In genomic region chr17:42673885-42674754, GRCh38 we compare ENCODE assay signal across 8 cellular contexts. TPM values are rescaled to one million over a fixed set of nuclear protein-coding genes. Genes with fewer than 3 reads are reported as not detected.
DNase-seq lines count a peak whose midpoint lies in the region; ATAC-seq and TF ChIP-seq lines count a peak whose summit lies in the region.

No MANE protein-coding gene starts in this region.

- H3K27me3 ChIP-seq in OCI-LY3 (ENCODE audit: low read depth, low read length) = peaks cover 12% of the 10 kb centered on the region
- H3K27me3 ChIP-seq in duodenal mucosa (ENCODE audit: control insufficient read depth in 1 of 2, insufficient read depth in 2 of 2, low read length in 2 of 2) = no peaks in the 10 kb centered on the region

- H3K4me3 Mint-ChIP-seq in mesothelial cell of epicardium = peak overlapping the region; percentile 62

- H3K27ac ChIP-seq in OCI-LY3 (ENCODE audit: low read length) = no peak overlapping the region
- peak overlapping the region; percentile 20 for H3K27ac ChIP-seq in duodenal mucosa (ENCODE audit: low read depth, low read length)

- DNase-seq in activated effector memory CD4-positive, alpha-beta T cell treated with anti-CD3 and anti-CD28 coated beads, Interleukin-2, amount 50 U/mL, for 16 hours = peak; percentile 71
- DNase-seq in activated effector memory CD4-positive, alpha-beta T cell treated with Interleukin-2 at 50 U/mL for 16 hours = no peak
- DNase-seq in mesothelial cell of epicardium (ENCODE audit: low spot score in 2 of 2, unreplicated experiment in 2 of 2) = no peak
- no peak for DNase-seq in NCI-H1417 treated with DMSO at 0.1 percent for 48 hours (lab: John Stamatoyannopoulos, UW)

- H3K4me1 Mint-ChIP-seq in mesothelial cell of epicardium = peaks cover 32% of the 10 kb centered on the region

- H3K36me3 ChIP-seq in OCI-LY3 (replicated peaks; ENCODE audit: low read depth, low read length) (peaks cover 30% of the 10 kb centered on the region), duodenal mucosa (ENCODE audit: control insufficient read depth in 1 of 2, insufficient read depth in 2 of 2, low read length in 2 of 2) (peaks cover 3 to 21% of the 10 kb centered on the region in 2 donors)

- H3K9me3 ChIP-seq in OCI-LY3 (ENCODE audit: insufficient read depth, low read length) (no peaks in the 10 kb centered on the region), duodenal mucosa (ENCODE audit: control insufficient read depth in 1 of 2, low read length in 2 of 2) (no peaks in the 10 kb centered on the region)

- peaks cover 2% of the 10 kb centered on the region; the same call in 1 of the 2 replicates for H4K20me1 ChIP-seq in OCI-LY3 (ENCODE audit: insufficient read depth, low read length)

- H3K9ac ChIP-seq in OCI-LY3 (ENCODE audit: low read length) (peak overlapping the region; percentile 74), duodenal mucosa (ENCODE audit: low read depth in 1 of 2, low read length in 2 of 2) (peak overlapping the region; percentile 10 to 32)

- TF ChIP-seq CTCF in OCI-LY3 (IDR thresholded peaks at IDR 0.05; ENCODE audit: low read depth, low read length) (peak; percentile 65), mesothelial cell of epicardium (IDR thresholded peaks at IDR 0.05; ENCODE audit: unreplicated experiment) (peak; percentile 33)

- no peak for ATAC-seq in GM21526 (IDR thresholded peaks at IDR 0.05; ENCODE audit: low FRiP score, unreplicated experiment)
- no peak for ATAC-seq in GM19351 (IDR thresholded peaks at IDR 0.05; ENCODE audit: unreplicated experiment)

- peak overlapping the region; percentile 91 for H3K4me3 ChIP-seq in OCI-LY3 (ENCODE audit: low read length)
- peak overlapping the region; percentile 57 to 80 for H3K4me3 ChIP-seq in duodenal mucosa (ENCODE audit: low read depth in 1 of 2, low read length in 2 of 2)

- peaks cover 10% of the 10 kb centered on the region; the same call in 1 of the 2 replicates for H3K79me2 ChIP-seq in OCI-LY3 (ENCODE audit: low read length)

- peaks cover 9% of the 10 kb centered on the region for H3K27me3 Mint-ChIP-seq in mesothelial cell of epicardium (ENCODE audit: low read depth)

- H3K9me3 Mint-ChIP-seq in mesothelial cell of epicardium = no peaks in the 10 kb centered on the region

- peak overlapping the region; percentile 71 for H3K27ac Mint-ChIP-seq in mesothelial cell of epicardium

- H3K4me1 ChIP-seq in OCI-LY3 (ENCODE audit: low read length) (peaks cover 42% of the 10 kb centered on the region), duodenal mucosa (ENCODE audit: control insufficient read depth in 1 of 2, insufficient read depth in 2 of 2, low read length in 2 of 2) (peaks cover 35 to 46% of the 10 kb centered on the region in 2 donors)

- H2AFZ ChIP-seq in OCI-LY3 (ENCODE audit: low read depth, low read length) = no peak overlapping the region

- peak overlapping the region; percentile 84 for H3K4me2 ChIP-seq in OCI-LY3 (ENCODE audit: low read length)

- peaks cover 16% of the 10 kb centered on the region for H3K36me3 Mint-ChIP-seq in mesothelial cell of epicardium

RNA-seq across cellular contexts. Expression of gene PLEKHH3, which starts 2.7 kb away (rescaled TPM):
- total RNA-seq in mesothelial cell of epicardium = 35.9 to 38.2 TPM (median 37.8 TPM) in 3 replicates

RNA-seq across cellular contexts. Expression of gene CCR10, which starts 7.5 kb away (rescaled TPM):
- total RNA-seq in mesothelial cell of epicardium = 2.0 to 2.3 TPM (median 2.1 TPM) in 3 replicates

RNA-seq across cellular contexts. Expression of gene CNTNAP1, which starts 8.2 kb away (rescaled TPM):
- 20.5 to 23.1 TPM (median 20.9 TPM) in 3 replicates for total RNA-seq in mesothelial cell of epicardium

RNA-seq across cellular contexts. Expression of gene TUBG2, which starts 15.0 kb away (rescaled TPM):
- 30.6 to 33.7 TPM (median 33.4 TPM) in 3 replicates for total RNA-seq in mesothelial cell of epicardium
